ENCODE assay signal across 9 cellular contexts in the genomic region with DNA sequence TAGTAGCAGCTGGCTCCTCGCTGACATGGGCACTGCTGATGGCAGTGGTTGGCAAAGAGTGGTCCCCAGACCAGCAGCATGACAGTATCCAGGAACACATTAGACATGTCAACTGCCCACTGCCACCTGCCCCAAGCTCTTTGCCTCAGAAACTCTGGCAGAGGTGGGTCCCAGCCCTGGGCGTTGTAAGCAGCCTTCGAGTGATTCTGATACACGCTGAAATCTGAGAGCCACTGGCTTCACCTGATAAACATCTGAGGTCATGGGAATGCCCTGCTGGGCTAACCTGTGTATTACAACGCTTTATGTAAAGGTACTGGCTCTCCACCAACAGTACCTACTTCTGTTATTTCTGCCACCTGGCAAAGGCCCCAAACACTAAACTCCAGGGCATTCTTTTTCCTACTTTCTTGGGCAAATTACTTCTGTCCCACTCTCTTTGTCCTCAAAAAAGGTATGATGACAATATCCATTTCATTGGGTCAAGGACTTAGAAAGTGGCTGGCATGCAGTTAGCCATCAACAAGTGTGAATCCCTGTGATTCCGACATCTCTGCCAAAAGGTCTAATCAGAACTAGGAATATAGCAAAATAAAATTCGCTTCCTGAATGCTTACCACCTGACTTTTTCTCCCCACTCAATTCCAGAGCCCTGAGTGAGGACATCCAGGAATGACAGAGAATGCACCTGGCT. TPM values are rescaled to one million over a fixed set of nuclear protein-coding genes. Genes with fewer than 3 reads are reported as not detected.
DNase-seq lines count a peak whose midpoint lies in the region; ATAC-seq and TF ChIP-seq lines count a peak whose summit lies in the region.
"Had no signal": no experiment of that assay in that cellular context is flagged by ENCODE, and none has a peak within 500 bp of the region (broad histone marks: within the 10 kb centered on the region; RNA-seq: fewer than 3 reads in every experiment).

No MANE protein-coding gene starts in this region.

- peak overlapping the region; percentile 54 to 92 (median 79) for H3K27ac Mint-ChIP-seq in nephron

- TF ChIP-seq CTCF in nephron (IDR thresholded peaks at IDR 0.05; ENCODE audit: unreplicated experiment in 3 of 3) (peak in 2 of 3 experiments; percentile 16 to 34), adrenal gland (IDR thresholded peaks at IDR 0.05) (peak in 2 of 6 experiments; percentile 12 to 27)

- ATAC-seq in HG03159 (IDR thresholded peaks at IDR 0.05; ENCODE audit: unreplicated experiment) = peak; percentile 53

- DNase-seq in activated CD4-positive, alpha-beta T cell treated with anti-CD3 and anti-CD28 coated beads for 48 hours = peak; percentile 41
- no peak for DNase-seq in activated CD4-positive, alpha-beta T cell treated with anti-CD3 and anti-CD28 coated beads, Interleukin-2, amount 50 U/mL, for 48 hours
- peak; percentile 23 for DNase-seq in activated naive CD4-positive, alpha-beta T cell treated with anti-CD3 and anti-CD28 coated beads, Interleukin-2, amount 50 U/mL, for 16 hours
- no peak for DNase-seq in adrenal gland
- DNase-seq in anterior cingulate cortex (lab: John Stamatoyannopoulos, UW) = no peak
- DNase-seq in SW 1271 (lab: John Stamatoyannopoulos, UW) = no peak
- DNase-seq: DND-41 had no signal

- no peak overlapping the region for H3K27ac ChIP-seq in adrenal gland

- no peaks in the 10 kb centered on the region for H3K36me3 Mint-ChIP-seq in nephron (ENCODE audit: low read depth)

- H3K4me3 ChIP-seq in adrenal gland = no peak overlapping the region

- H3K4me1 ChIP-seq in adrenal gland (replicated peaks in 1 of 2) = peaks cover 1 to 15% of the 10 kb centered on the region in 2 donors

- H3K27me3 ChIP-seq in adrenal gland = no peaks in the 10 kb centered on the region

- no peaks in the 10 kb centered on the region for H3K36me3 ChIP-seq in adrenal gland (replicated peaks in 1 of 2)

- H3K4me3 Mint-ChIP-seq in nephron = no peak overlapping the region

- TF ChIP-seq POLR2A in adrenal gland (IDR thresholded peaks at IDR 0.05) = no peak

- WGBS in adrenal gland, 4 donors = 52 to 70% (median 67%) methylated on average over 5 to 7 of the region's 7 CpGs

- H3K4me1 Mint-ChIP-seq in nephron = peaks cover 43% of the 10 kb centered on the region

- H3K9me3 Mint-ChIP-seq in nephron = no peaks in the 10 kb centered on the region

- no peaks in the 10 kb centered on the region for H3K9me3 ChIP-seq in adrenal gland (replicated peaks in 1 of 3)

- H3K27me3 Mint-ChIP-seq in nephron (ENCODE audit: low read depth) = peaks cover 5% of the 10 kb centered on the region

- intact Hi-C loops in adrenal gland (cut with DNase I) = loop anchor here (10.0 kb wide), 1 partner anchor 50 kb away; no protein-coding TSS in a partner anchor

RNA-seq across cellular contexts. Expression of a gene that starts 9.2 kb away (rescaled TPM):
- total RNA-seq in adrenal gland = 100 to 1,000 TPM in 2 of 8 donors, 10 to 100 TPM in 6; 49.0 to 152 (median 62.2) TPM
- polyA plus RNA-seq in adrenal gland = 10 to 100 TPM in 1 of 3 donors, 1 to 10 TPM in 2; 9.1 to 67.4 (median 9.6) TPM

Comparison
In these comparisons a context has a peak if more than half of its experiments do, and no peak if none do; other contexts are left out.
1. DNase-seq: peak in activated CD4-positive, alpha-beta T cell treated with anti-CD3 and anti-CD28 coated beads for 48 hours (single experiment) and activated naive CD4-positive, alpha-beta T cell treated with anti-CD3 and anti-CD28 coated beads, Interleukin-2, amount 50 U/mL, for 16 hours (single experiment); none in activated CD4-positive, alpha-beta T cell treated with anti-CD3 and anti-CD28 coated beads, Interleukin-2, amount 50 U/mL, for 48 hours (0 of 2), adrenal gland (0 of 7), anterior cingulate cortex (0 of 58) and SW 1271 (0 of 2).